In genomic region chr14:103679351-103679750, GRCh38 we compare ENCODE assay signal across 8 cellular contexts. TPM values are rescaled to one million over a fixed set of nuclear protein-coding genes. Genes with fewer than 3 reads are reported as not detected.
DNase-seq lines count a peak whose midpoint lies in the region; ATAC-seq and TF ChIP-seq lines count a peak whose summit lies in the region.

No MANE protein-coding gene starts in this region.

- no peak overlapping the region for H3K4me3 ChIP-seq in AG04450 (ENCODE audit: low read depth, low read length)
- H3K4me3 ChIP-seq in Loucy (ENCODE audit: low read length, poor library complexity, severe bottlenecking): no peak overlapping the region
- H3K4me3 ChIP-seq in fibroblast of lung (replicated peaks in 1 of 4; ENCODE audit: control extremely low read depth in 1 of 4, insufficient read depth in 1 of 4, low read depth in 3 of 4, low read length in 4 of 4): no peak overlapping the region

- no peaks in the 10 kb centered on the region for H3F3A ChIP-seq in Loucy (ENCODE audit: low read depth)

- H4K20me1 ChIP-seq in Loucy (ENCODE audit: insufficient read depth, low read length, poor library complexity, severe bottlenecking): no peaks in the 10 kb centered on the region
- no peaks in the 10 kb centered on the region for H4K20me1 ChIP-seq in fibroblast of lung (ENCODE audit: control insufficient read depth, extremely low read depth, insufficient read depth, low read length)

- peaks cover 8% of the 10 kb centered on the region for H3K4me1 Mint-ChIP-seq in activated CD8-positive, alpha-beta T cell treated with anti-CD3 and anti-CD28 coated beads for 36 hours (ENCODE audit: low read depth)

- no peaks in the 10 kb centered on the region for H3K4me1 ChIP-seq in Loucy (ENCODE audit: insufficient read depth, low read length, poor library complexity, severe bottlenecking)
- peaks cover 3% of the 10 kb centered on the region for H3K4me1 ChIP-seq in fibroblast of lung (ENCODE audit: control insufficient read depth, extremely low read depth, insufficient read depth, low read length)

- H3K4me2 ChIP-seq in Loucy (ENCODE audit: low read depth, low read length, poor library complexity, severe bottlenecking) (no peak overlapping the region), fibroblast of lung (ENCODE audit: extremely low read depth, insufficient read depth, low read length) (no peak overlapping the region)

- CTCF ChIA-PET in AG04450 (lab: Charles Lee): interaction anchor here (0.9 to 1.2 kb wide), 2 partner anchors 103 to 108 kb away, joined by 3 to 4 read pairs; no protein-coding TSS in a partner anchor
- CTCF ChIA-PET in activated CD8-positive, alpha-beta T cell treated with anti-CD3 and anti-CD28 coated beads for 36 hours (lab: Charles Lee): interaction anchor here (0.6 to 1.8 kb wide), 15 partner anchors 9 to 224 kb away, joined by 3 to 13 read pairs (median 4); no protein-coding TSS in a partner anchor

- no peak overlapping the region for H3K9ac ChIP-seq in Loucy (ENCODE audit: low read depth, low read length, poor library complexity, severe bottlenecking)
- no peak overlapping the region for H3K9ac ChIP-seq in fibroblast of lung (ENCODE audit: insufficient read depth, low read length)

- in situ Hi-C loops in G401 (cut with HindIII; ENCODE audit: low sequenced_read_pairs): loop anchor here (5.0 kb wide), 1 partner anchor 87 kb away; no protein-coding TSS in a partner anchor

- H3K9me3 ChIP-seq in AG04450 (ENCODE audit: control insufficient read depth, insufficient read depth, low read length): no peaks in the 10 kb centered on the region
- no peaks in the 10 kb centered on the region for H3K9me3 ChIP-seq in Loucy (ENCODE audit: insufficient read depth, low read depth, low read length)
- no peaks in the 10 kb centered on the region for H3K9me3 ChIP-seq in fibroblast of lung (ENCODE audit: control insufficient read depth, insufficient read depth, low read depth, low read length)

- ATAC-seq in GM19035 (IDR thresholded peaks at IDR 0.05; ENCODE audit: unreplicated experiment) (peak; percentile 82), sciatic nerve (peak; percentile 81)
- peak; percentile 92 for ATAC-seq in activated CD8-positive, alpha-beta T cell treated with anti-CD3 and anti-CD28 coated beads for 36 hours

- peak; percentile 42 for TF ChIP-seq CTCF in AG04450 (IDR thresholded peaks at IDR 0.05; ENCODE audit: low read depth, low read length)
- TF ChIP-seq CTCF in Loucy (conservative IDR thresholded peaks at IDR 0.05; ENCODE audit: low read length): peak; percentile 82
- TF ChIP-seq CTCF in activated CD8-positive, alpha-beta T cell treated with anti-CD3 and anti-CD28 coated beads for 36 hours (IDR thresholded peaks at IDR 0.05): peak; percentile 57
- peak; percentile 39 to 53 for TF ChIP-seq CTCF in fibroblast of lung (conservative IDR thresholded peaks at IDR 0.05 in 1 of 2, IDR thresholded peaks at IDR 0.05 in 1 of 2; ENCODE audit: low read depth in 1 of 2, low read length in 2 of 2)

- no peaks in the 10 kb centered on the region for H3K79me2 ChIP-seq in Loucy (ENCODE audit: insufficient read depth, low read length)
- H3K79me2 ChIP-seq in fibroblast of lung (ENCODE audit: control insufficient read depth, insufficient read depth, low read length): peaks cover 22% of the 10 kb centered on the region

- H3K36me3 ChIP-seq in Loucy (ENCODE audit: insufficient read depth, low read length) (peaks cover 78% of the 10 kb centered on the region; the same call in 1 of the 2 replicates), fibroblast of lung (ENCODE audit: control insufficient read depth, insufficient read depth, low read length) (peaks cover 27% of the 10 kb centered on the region)

- H3K36me3 Mint-ChIP-seq in activated CD8-positive, alpha-beta T cell treated with anti-CD3 and anti-CD28 coated beads for 36 hours (ENCODE audit: low read depth): peaks cover 44% of the 10 kb centered on the region

- H3K9me2 ChIP-seq in Loucy (replicated peaks; ENCODE audit: low read depth, low read length): no peaks in the 10 kb centered on the region

- H3K4me3 Mint-ChIP-seq in activated CD8-positive, alpha-beta T cell treated with anti-CD3 and anti-CD28 coated beads for 36 hours: no peak overlapping the region

- no peaks in the 10 kb centered on the region for H3K27me3 Mint-ChIP-seq in activated CD8-positive, alpha-beta T cell treated with anti-CD3 and anti-CD28 coated beads for 36 hours

- intact Hi-C loops in activated CD8-positive, alpha-beta T cell treated with anti-CD3 and anti-CD28 coated beads for 36 hours (cut with micrococcal nuclease): loop anchor here (5.0 kb wide), 1 partner anchor 107 kb away; no protein-coding TSS in a partner anchor
- intact Hi-C loops in sciatic nerve (cut with DNase I): no loop called here

- H2AFZ ChIP-seq in Loucy (ENCODE audit: low read length) (no peak overlapping the region), fibroblast of lung (ENCODE audit: low read length) (no peak overlapping the region)

- no peaks in the 10 kb centered on the region for H3K9me3 Mint-ChIP-seq in activated CD8-positive, alpha-beta T cell treated with anti-CD3 and anti-CD28 coated beads for 36 hours

- peak overlapping the region; percentile 74 for H3K27ac Mint-ChIP-seq in activated CD8-positive, alpha-beta T cell treated with anti-CD3 and anti-CD28 coated beads for 36 hours

- POLR2A ChIA-PET in AG04450 (lab: Yijun Ruan, JAX): interaction anchor here (0.6 kb wide), 1 partner anchor 46 kb away, joined by 3 read pairs; no protein-coding TSS in a partner anchor
- POLR2A ChIA-PET in activated CD8-positive, alpha-beta T cell treated with anti-CD3 and anti-CD28 coated beads for 36 hours (lab: Charles Lee): no interaction called here

- H3K27me3 ChIP-seq in AG04450 (ENCODE audit: control insufficient read depth, insufficient read depth, low read length) (no peaks in the 10 kb centered on the region), Loucy (ENCODE audit: insufficient read depth, low read length, poor library complexity, severe bottlenecking) (no peaks in the 10 kb centered on the region), fibroblast of lung (ENCODE audit: control insufficient read depth, insufficient read depth, low read length) (no peaks in the 10 kb centered on the region)

- DNase-seq in AG04450 (ENCODE audit: low read depth, low spot score) (no peak), fibroblast of lung (ENCODE audit: low read depth in 2 of 2) (peak in 1 of 2 donors; percentile 31), sciatic nerve (ENCODE audit: low spot score) (peak; percentile 66), COR-L47 (lab: John Stamatoyannopoulos, UW) (no peak), G401 (ENCODE audit: low spot score) (no peak)
- peak; percentile 71 for DNase-seq in activated CD8-positive, alpha-beta T cell treated with anti-CD3 and anti-CD28 coated beads for 36 hours

- H3K27ac ChIP-seq in AG04450 (ENCODE audit: low read depth, low read length) (no peak overlapping the region), fibroblast of lung (ENCODE audit: insufficient read depth, low read length) (peak overlapping the region; percentile 11)

RNA-seq across cellular contexts. Expression of gene XRCC3, which starts 35.9 kb away (rescaled TPM):
- polyA plus RNA-seq in AG04450 (2011; rRNA removed) (4.3 and 4.8 TPM in 2 replicates), fibroblast of lung (4.9 and 10.7 TPM in 2 replicates)
- polyA minus RNA-seq in AG04450 (2011; rRNA and poly(A)+ RNA removed): 2.8 and 3.2 TPM in 2 replicates
- 10 to 100 TPM; 47.3 to 55.2 TPM for total RNA-seq in activated CD8-positive, alpha-beta T cell treated with anti-CD3 and anti-CD28 coated beads for 36 hours
- total RNA-seq in fibroblast of lung (2.8 and 9.2 TPM in 2 replicates), sciatic nerve (4.6 TPM)
- 5.3 and 9.3 TPM in 2 replicates for polyA plus RNA-seq in fibroblast of lung (2012)
- 9.2 and 11.0 TPM in 2 replicates for polyA minus RNA-seq in fibroblast of lung (ENCODE audit: low replicate concordance)
- total RNA-seq in G401 (2014; rRNA removed; shearing (Covaris generic)): 52.7 and 53.0 TPM in 2 replicates

RNA-seq across cellular contexts. Expression of gene ZFYVE21, which starts 36.3 kb away (rescaled TPM):
- 77.5 and 78.6 TPM in 2 replicates for polyA plus RNA-seq in AG04450 (2011; rRNA removed)
- polyA minus RNA-seq in AG04450 (2011; rRNA and poly(A)+ RNA removed): 26.4 and 30.1 TPM in 2 replicates
- total RNA-seq in activated CD8-positive, alpha-beta T cell treated with anti-CD3 and anti-CD28 coated beads for 36 hours: 10 to 100 TPM; 10.4 to 11.6 TPM
- total RNA-seq in fibroblast of lung: 67.0 and 84.9 TPM in 2 replicates
- polyA plus RNA-seq in fibroblast of lung: 94.5 and 125 TPM in 2 replicates
- polyA plus RNA-seq in fibroblast of lung (2012): 64.3 and 86.2 TPM in 2 replicates
- 38.4 and 57.5 TPM in 2 replicates for polyA minus RNA-seq in fibroblast of lung (ENCODE audit: low replicate concordance)
- total RNA-seq in sciatic nerve: 86.6 TPM
- total RNA-seq in G401 (2014; rRNA removed; shearing (Covaris generic)): 18.1 and 23.4 TPM in 2 replicates

RNA-seq across cellular contexts. Expression of gene KLC1, which starts 50.3 kb away (rescaled TPM):
- polyA plus RNA-seq in AG04450 (2011; rRNA removed) (126 and 160 TPM in 2 replicates), fibroblast of lung (180 and 185 TPM in 2 replicates)
- polyA minus RNA-seq in AG04450 (2011; rRNA and poly(A)+ RNA removed): 134 and 150 TPM in 2 replicates
- 100 to 1,000 TPM in 1 of 2 experiments, 10 to 100 TPM in 1; 97.5 to 101 TPM for total RNA-seq in activated CD8-positive, alpha-beta T cell treated with anti-CD3 and anti-CD28 coated beads for 36 hours
- total RNA-seq in fibroblast of lung (138 and 219 TPM in 2 replicates), sciatic nerve (303 TPM)
- polyA plus RNA-seq in fibroblast of lung (2012): 99.9 and 103 TPM in 2 replicates
- polyA minus RNA-seq in fibroblast of lung (ENCODE audit: low replicate concordance): 26.2 and 48.7 TPM in 2 replicates
- 87.3 and 184 TPM in 2 replicates for total RNA-seq in G401 (2014; rRNA removed; shearing (Covaris generic))

Comparison
In these comparisons a context has a peak if more than half of its experiments do, and no peak if none do; other contexts are left out.
1. DNase-seq: peak in activated CD8-positive, alpha-beta T cell treated with anti-CD3 and anti-CD28 coated beads for 36 hours (single experiment) and sciatic nerve (single experiment); none in AG04450 (single experiment), COR-L47 (single experiment) and G401 (single experiment).
2. Peak in every context shown above with its lines, with median percentiles within 50 percentile points of each other: CTCF ChIP-seq and ATAC-seq.